8 cellular contexts compared by ENCODE assay signal in genomic region chr11:118488480-118489109, GRCh38. TPM values are rescaled to one million over a fixed set of nuclear protein-coding genes. Genes with fewer than 3 reads are reported as not detected.
DNase-seq lines count a peak whose midpoint lies in the region; ATAC-seq, FAIRE-seq and TF ChIP-seq lines count a peak whose summit lies in the region.

No MANE protein-coding gene starts in this region.

- H3K4me1 Mint-ChIP-seq in MCF 10A (ENCODE audit: insufficient read depth, unreplicated experiment): no peaks in the 10 kb centered on the region

- CTCF ChIA-PET in MCF 10A (lab: Yijun Ruan, JAX): interaction anchor here (0.5 to 1.9 kb wide), 16 partner anchors 12 to 1259 kb away, joined by 3 to 11 read pairs (median 4); partner anchors contain the start of genes ATP5MG and HMBS

- DNase-seq in activated gamma-delta T cell treated with Interleukin-2 at 50 U/mL for 16 hours: peak; percentile 81
- DNase-seq in activated gamma-delta T cell (lab: John Stamatoyannopoulos, UW): no peak
- peak; percentile 74 for DNase-seq in NCI-H2171 treated with DMSO at 0.1 percent for 48 hours (lab: John Stamatoyannopoulos, UW)
- DNase-seq in WERI-Rb-1: peak; percentile 65
- DNase-seq in MCF 10A (ENCODE audit: unreplicated experiment): peak; percentile 78
- DNase-seq in stimulated activated CD4-positive, alpha-beta T cell treated with anti-CD3 and anti-CD28 coated beads, Interleukin-1b, Interleukin-23, amount 100 ng/mL, for 4 hours (ENCODE audit: low read depth in 2 of 2): peak; percentile 69 to 76

- no peak overlapping the region for H3K4me3 Mint-ChIP-seq in MCF 10A (ENCODE audit: unreplicated experiment)

- H3K36me3 ChIP-seq in WERI-Rb-1: peaks cover 91% of the 10 kb centered on the region

- H3K9me3 ChIP-seq in WERI-Rb-1 (ENCODE audit: severe bottlenecking): no peaks in the 10 kb centered on the region

- POLR2A ChIA-PET in MCF 10A (lab: Yijun Ruan, JAX): interaction anchor here (0.8 to 1.4 kb wide), 6 partner anchors 31 to 225 kb away, joined by 3 to 7 read pairs (median 3); partner anchors contain the start of genes MPZL2 and UBE4A

- H3K36me3 Mint-ChIP-seq in MCF 10A (ENCODE audit: insufficient read depth, unreplicated experiment): peaks cover 76% of the 10 kb centered on the region

- H3K27ac ChIP-seq in WERI-Rb-1: no peak overlapping the region

- intact Hi-C loops in MCF 10A (cut with micrococcal nuclease): loop anchor here (1.0 to 5.0 kb wide), 5 partner anchors 52 to 346 kb away; partner anchors contain the start of genes ATP5MG and KMT2A

- no peak overlapping the region for H3K27ac Mint-ChIP-seq in MCF 10A (ENCODE audit: low read depth, unreplicated experiment)

- peak; percentile 86 for FAIRE-seq in islet of Langerhans (lab: Jason Lieb, UNC)

- no peak for ATAC-seq in GM21360 (IDR thresholded peaks at IDR 0.05; ENCODE audit: unreplicated experiment)

- no TSS peak for BruUV-seq in MCF 10A (replicated peaks; lab: Mats Ljungman, UMichigan)

- no peak overlapping the region for H3K4me3 ChIP-seq in WERI-Rb-1 (ENCODE audit: low read depth, low read length)

- H3K27me3 Mint-ChIP-seq in MCF 10A (ENCODE audit: insufficient read depth, unreplicated experiment): no peaks in the 10 kb centered on the region

- H3K27me3 ChIP-seq in WERI-Rb-1 (ENCODE audit: insufficient read depth, low read depth, severe bottlenecking): no peaks in the 10 kb centered on the region

- no peaks in the 10 kb centered on the region for H3K9me3 Mint-ChIP-seq in MCF 10A (ENCODE audit: unreplicated experiment)

- peak; percentile 72 for TF ChIP-seq CTCF in WERI-Rb-1 (IDR thresholded peaks at IDR 0.05; ENCODE audit: low read depth, low read length)
- peak; percentile 74 for TF ChIP-seq CTCF in MCF 10A (IDR thresholded peaks at IDR 0.05; ENCODE audit: unreplicated experiment)

RNA-seq across cellular contexts. Expression of gene TTC36, which starts 38.7 kb away (rescaled TPM):
- 0.52 and 0.63 TPM in 2 replicates for total RNA-seq in MCF 10A (2022)

RNA-seq across cellular contexts. Expression of gene TMEM25, which starts 42.4 kb away (rescaled TPM):
- total RNA-seq in MCF 10A (2022): 0.79 and 0.91 TPM in 2 replicates

RNA-seq across cellular contexts. Expression of gene KMT2A, which starts 52.3 kb away (rescaled TPM):
- 52.0 and 62.9 TPM in 2 replicates for total RNA-seq in MCF 10A (2022)
